ENCODE assay signal across 8 cellular contexts in genomic region chr1:20486457-20487235, GRCh38. TPM values are rescaled to one million over a fixed set of nuclear protein-coding genes. Genes with fewer than 3 reads are reported as not detected.
DNase-seq lines count a peak whose midpoint lies in the region; ATAC-seq and TF ChIP-seq lines count a peak whose summit lies in the region.

No MANE protein-coding gene starts in this region.

- peaks cover 2% of the 10 kb centered on the region for H3K36me3 Mint-ChIP-seq in activated T-helper 1 cell treated with anti-CD3 and anti-CD28 coated beads, Interleukin-12 subunit alpha, Interleukin-12 subunit beta, Interleukin-2, Interleukin-4 antibody, amounts not matched to agents 30 ng/mL and 10 ng/mL and 1 ng/mL, durations not matched to agents 14 hours and 24 hours and 36 hours (ENCODE audit: low read depth)
- H3K36me3 Mint-ChIP-seq in glutamatergic neuron (ENCODE audit: unreplicated experiment): no peaks in the 10 kb centered on the region

- no peak for TF ChIP-seq CTCF in glutamatergic neuron (IDR thresholded peaks at IDR 0.05; ENCODE audit: partially characterized antibody, unreplicated experiment)

- in situ Hi-C loops in Caki2 (cut with HindIII; ENCODE audit: low pct_unique_long_range_greater_than_20kb, low sequenced_read_pairs) (no loop called here), KBM-7 (cut with MboI; ENCODE audit: low pct_unique_long_range_greater_than_20kb, low sequenced_read_pairs) (loop anchor here (25.0 kb wide), 1 partner anchor 274 kb away; no protein-coding TSS in a partner anchor)

- H3K4me1 Mint-ChIP-seq in activated T-helper 1 cell treated with anti-CD3 and anti-CD28 coated beads, Interleukin-12 subunit alpha, Interleukin-12 subunit beta, Interleukin-2, Interleukin-4 antibody, amounts not matched to agents 30 ng/mL and 10 ng/mL and 1 ng/mL, durations not matched to agents 14 hours and 24 hours and 36 hours (ENCODE audit: low read depth): no peaks in the 10 kb centered on the region
- peaks cover 23% of the 10 kb centered on the region for H3K4me1 Mint-ChIP-seq in glutamatergic neuron (ENCODE audit: low read depth, unreplicated experiment)

- no peaks in the 10 kb centered on the region for H3K9me3 Mint-ChIP-seq in activated T-helper 1 cell treated with anti-CD3 and anti-CD28 coated beads, Interleukin-12 subunit alpha, Interleukin-12 subunit beta, Interleukin-2, Interleukin-4 antibody, amounts not matched to agents 30 ng/mL and 10 ng/mL and 1 ng/mL, durations not matched to agents 14 hours and 24 hours and 36 hours
- peaks cover 34% of the 10 kb centered on the region for H3K9me3 Mint-ChIP-seq in glutamatergic neuron (ENCODE audit: unreplicated experiment)

- H3K27ac Mint-ChIP-seq in activated T-helper 1 cell treated with anti-CD3 and anti-CD28 coated beads, Interleukin-12 subunit alpha, Interleukin-12 subunit beta, Interleukin-2, Interleukin-4 antibody, amounts not matched to agents 30 ng/mL and 10 ng/mL and 1 ng/mL, durations not matched to agents 14 hours and 24 hours and 36 hours: peak overlapping the region; percentile 30
- H3K27ac Mint-ChIP-seq in glutamatergic neuron (ENCODE audit: unreplicated experiment): peak overlapping the region; percentile 96

- intact Hi-C loops in activated T-helper 1 cell treated with anti-CD3 and anti-CD28 coated beads, Interleukin-12 subunit alpha, Interleukin-12 subunit beta, Interleukin-2, Interleukin-4 antibody, amounts not matched to agents 30 ng/mL and 10 ng/mL and 1 ng/mL, durations not matched to agents 14 hours and 24 hours and 36 hours (cut with micrococcal nuclease): loop anchor here (1.0 to 10.0 kb wide), 2 partner anchors 22 to 1852 kb away; partner anchors contain the start of genes MUL1 and PAX7

- DNase-seq in Caki2 (ENCODE audit: low read depth) (peak; percentile 80), NCI-H128 (lab: John Stamatoyannopoulos, UW; ENCODE audit: unreplicated experiment) (peak; percentile 48), glutamatergic neuron (peak; percentile 97), nucleus accumbens (lab: John Stamatoyannopoulos, UW) (peak in 54 of 56 donors; percentile 39 to 87 (median 72)), KBM-7 (no peak)
- no peak for DNase-seq in activated T-helper 1 cell treated with anti-CD3 and anti-CD28 coated beads, Interleukin-12 subunit alpha, Interleukin-12 subunit beta, Interleukin-2, Interleukin-4 antibody, amounts not matched to agents 30 ng/mL and 10 ng/mL and 1 ng/mL, durations not matched to agents 14 hours and 24 hours and 36 hours (ENCODE audit: low spot score)

- ATAC-seq in HG02623 (IDR thresholded peaks at IDR 0.05; ENCODE audit: unreplicated experiment) (no peak), HG02798 (IDR thresholded peaks at IDR 0.05; ENCODE audit: poor library complexity, unreplicated experiment) (no peak)

- peak overlapping the region; percentile 50 for H3K4me3 Mint-ChIP-seq in activated T-helper 1 cell treated with anti-CD3 and anti-CD28 coated beads, Interleukin-12 subunit alpha, Interleukin-12 subunit beta, Interleukin-2, Interleukin-4 antibody, amounts not matched to agents 30 ng/mL and 10 ng/mL and 1 ng/mL, durations not matched to agents 14 hours and 24 hours and 36 hours
- peak overlapping the region; percentile 80 for H3K4me3 Mint-ChIP-seq in glutamatergic neuron (ENCODE audit: unreplicated experiment)

- H3K27me3 Mint-ChIP-seq in activated T-helper 1 cell treated with anti-CD3 and anti-CD28 coated beads, Interleukin-12 subunit alpha, Interleukin-12 subunit beta, Interleukin-2, Interleukin-4 antibody, amounts not matched to agents 30 ng/mL and 10 ng/mL and 1 ng/mL, durations not matched to agents 14 hours and 24 hours and 36 hours (ENCODE audit: insufficient read depth): peaks cover 53% of the 10 kb centered on the region
- peaks cover 25% of the 10 kb centered on the region for H3K27me3 Mint-ChIP-seq in glutamatergic neuron (ENCODE audit: unreplicated experiment)

RNA-seq across cellular contexts. Expression of gene CAMK2N1, which starts 0.6 kb away (rescaled TPM):
- total RNA-seq in Caki2 (2014; rRNA removed; shearing (Covaris generic); ENCODE audit: low replicate concordance): 13.5 and 20.1 TPM in 2 replicates
- total RNA-seq in activated T-helper 1 cell treated with anti-CD3 and anti-CD28 coated beads, Interleukin-12 subunit alpha, Interleukin-12 subunit beta, Interleukin-2, Interleukin-4 antibody, amounts not matched to agents 30 ng/mL and 10 ng/mL and 1 ng/mL, durations not matched to agents 14 hours and 24 hours and 36 hours: 1.8 and 1.9 TPM in 2 replicates
- 120 TPM for total RNA-seq in glutamatergic neuron (ENCODE audit: unreplicated experiment)

RNA-seq across cellular contexts. Expression of gene MUL1, which starts 21.3 kb away (rescaled TPM):
- 9.8 and 23.6 TPM in 2 replicates for total RNA-seq in Caki2 (2014; rRNA removed; shearing (Covaris generic); ENCODE audit: low replicate concordance)
- total RNA-seq in activated T-helper 1 cell treated with anti-CD3 and anti-CD28 coated beads, Interleukin-12 subunit alpha, Interleukin-12 subunit beta, Interleukin-2, Interleukin-4 antibody, amounts not matched to agents 30 ng/mL and 10 ng/mL and 1 ng/mL, durations not matched to agents 14 hours and 24 hours and 36 hours: 22.0 and 22.8 TPM in 2 replicates
- 32.4 TPM for total RNA-seq in glutamatergic neuron (ENCODE audit: unreplicated experiment)

Comparison
In these comparisons a context has a peak if more than half of its experiments do, and no peak if none do; other contexts are left out.
1. DNase-seq: peak in Caki2 (single experiment), NCI-H128 (single experiment), glutamatergic neuron (single experiment) and nucleus accumbens (54 of 56); none in activated T-helper 1 cell treated with anti-CD3 and anti-CD28 coated beads, Interleukin-12 subunit alpha, Interleukin-12 subunit beta, Interleukin-2, Interleukin-4 antibody, amounts not matched to agents 30 ng/mL and 10 ng/mL and 1 ng/mL, durations not matched to agents 14 hours and 24 hours and 36 hours (single experiment) and KBM-7 (single experiment).